Comparison of ENCODE assay signal across 1 cellular context in the genomic region with DNA sequence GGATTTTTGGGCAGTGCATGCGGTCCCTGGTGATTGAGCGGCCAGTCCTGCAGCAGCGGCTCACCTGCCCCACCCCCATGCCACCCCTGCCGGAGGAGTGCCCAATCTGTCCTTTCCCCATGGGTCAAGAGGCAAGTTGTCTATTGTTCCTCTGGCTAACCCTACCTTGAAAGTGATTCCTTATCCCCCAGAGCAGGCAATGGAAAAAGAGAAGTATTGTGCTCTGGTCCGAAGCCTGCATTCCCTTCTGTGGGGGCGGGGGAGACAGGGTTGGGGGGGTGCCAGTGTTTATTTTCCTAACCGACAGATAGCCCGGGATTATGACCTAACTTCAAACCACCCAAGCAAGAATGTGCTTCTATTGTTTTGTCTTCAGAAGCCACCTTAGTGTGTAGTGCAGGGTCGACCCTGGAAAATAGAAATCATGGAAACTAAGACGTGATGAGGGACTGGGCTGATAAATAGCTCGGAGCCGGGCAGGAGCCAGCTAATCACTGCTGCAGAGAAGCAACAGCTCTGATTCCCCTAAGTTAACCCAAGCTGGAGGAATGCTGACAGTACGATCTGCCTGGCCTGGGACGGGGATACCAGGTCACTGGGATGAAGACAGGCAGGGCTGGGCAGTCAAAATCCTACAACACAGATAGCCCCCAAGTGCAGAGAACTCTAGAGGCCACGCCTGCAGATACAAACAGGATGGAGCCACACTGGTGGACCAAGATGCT.
TF ChIP-seq lines count a peak whose summit lies in the region.

No MANE protein-coding gene starts in this region.

TF ChIP-seq in HepG2, 621 proteins besides CTCF, POLR2A, EP300 and RAD21 (continued from another document and continues in another):
- TF ChIP-seq PHB2 (IDR thresholded peaks at IDR 0.05; ENCODE audit: partially characterized antibody): no peak
- TF ChIP-seq, protein P1, sequence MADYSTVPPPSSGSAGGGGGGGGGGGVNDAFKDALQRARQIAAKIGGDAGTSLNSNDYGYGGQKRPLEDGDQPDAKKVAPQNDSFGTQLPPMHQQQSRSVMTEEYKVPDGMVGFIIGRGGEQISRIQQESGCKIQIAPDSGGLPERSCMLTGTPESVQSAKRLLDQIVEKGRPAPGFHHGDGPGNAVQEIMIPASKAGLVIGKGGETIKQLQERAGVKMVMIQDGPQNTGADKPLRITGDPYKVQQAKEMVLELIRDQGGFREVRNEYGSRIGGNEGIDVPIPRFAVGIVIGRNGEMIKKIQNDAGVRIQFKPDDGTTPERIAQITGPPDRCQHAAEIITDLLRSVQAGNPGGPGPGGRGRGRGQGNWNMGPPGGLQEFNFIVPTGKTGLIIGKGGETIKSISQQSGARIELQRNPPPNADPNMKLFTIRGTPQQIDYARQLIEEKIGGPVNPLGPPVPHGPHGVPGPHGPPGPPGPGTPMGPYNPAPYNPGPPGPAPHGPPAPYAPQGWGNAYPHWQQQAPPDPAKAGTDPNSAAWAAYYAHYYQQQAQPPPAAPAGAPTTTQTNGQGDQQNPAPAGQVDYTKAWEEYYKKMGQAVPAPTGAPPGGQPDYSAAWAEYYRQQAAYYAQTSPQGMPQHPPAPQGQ (CRISPR knock-in tag; IDR thresholded peaks at IDR 0.05; ENCODE audit: borderline replicate concordance): no peak
- 0 out of 2 replicates have a peak, but pooled peaks have one; percentile 7 for TF ChIP-seq SALL1 (CRISPR knock-in tag; IDR thresholded peaks at IDR 0.05)
- TF ChIP-seq, protein P2, sequence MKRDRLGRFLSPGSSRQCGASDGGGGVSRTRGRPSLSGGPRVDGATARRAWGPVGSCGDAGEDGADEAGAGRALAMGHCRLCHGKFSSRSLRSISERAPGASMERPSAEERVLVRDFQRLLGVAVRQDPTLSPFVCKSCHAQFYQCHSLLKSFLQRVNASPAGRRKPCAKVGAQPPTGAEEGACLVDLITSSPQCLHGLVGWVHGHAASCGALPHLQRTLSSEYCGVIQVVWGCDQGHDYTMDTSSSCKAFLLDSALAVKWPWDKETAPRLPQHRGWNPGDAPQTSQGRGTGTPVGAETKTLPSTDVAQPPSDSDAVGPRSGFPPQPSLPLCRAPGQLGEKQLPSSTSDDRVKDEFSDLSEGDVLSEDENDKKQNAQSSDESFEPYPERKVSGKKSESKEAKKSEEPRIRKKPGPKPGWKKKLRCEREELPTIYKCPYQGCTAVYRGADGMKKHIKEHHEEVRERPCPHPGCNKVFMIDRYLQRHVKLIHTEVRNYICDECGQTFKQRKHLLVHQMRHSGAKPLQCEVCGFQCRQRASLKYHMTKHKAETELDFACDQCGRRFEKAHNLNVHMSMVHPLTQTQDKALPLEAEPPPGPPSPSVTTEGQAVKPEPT (CRISPR knock-in tag; IDR thresholded peaks at IDR 0.05; ENCODE audit: low read depth): no peak
- TF ChIP-seq HNRNPLL (IDR thresholded peaks at IDR 0.05; ENCODE audit: low read depth, low read length, poor library complexity, severe bottlenecking): peak; percentile 29
- no peak for TF ChIP-seq BORCS8-MEF2B (CRISPR knock-in tag; IDR thresholded peaks at IDR 0.05)
- TF ChIP-seq, protein P3, sequence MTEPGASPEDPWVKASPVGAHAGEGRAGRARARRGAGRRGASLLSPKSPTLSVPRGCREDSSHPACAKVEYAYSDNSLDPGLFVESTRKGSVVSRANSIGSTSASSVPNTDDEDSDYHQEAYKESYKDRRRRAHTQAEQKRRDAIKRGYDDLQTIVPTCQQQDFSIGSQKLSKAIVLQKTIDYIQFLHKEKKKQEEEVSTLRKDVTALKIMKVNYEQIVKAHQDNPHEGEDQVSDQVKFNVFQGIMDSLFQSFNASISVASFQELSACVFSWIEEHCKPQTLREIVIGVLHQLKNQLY (CRISPR knock-in tag; IDR thresholded peaks at IDR 0.05): no peak
- TF ChIP-seq, protein P4, sequence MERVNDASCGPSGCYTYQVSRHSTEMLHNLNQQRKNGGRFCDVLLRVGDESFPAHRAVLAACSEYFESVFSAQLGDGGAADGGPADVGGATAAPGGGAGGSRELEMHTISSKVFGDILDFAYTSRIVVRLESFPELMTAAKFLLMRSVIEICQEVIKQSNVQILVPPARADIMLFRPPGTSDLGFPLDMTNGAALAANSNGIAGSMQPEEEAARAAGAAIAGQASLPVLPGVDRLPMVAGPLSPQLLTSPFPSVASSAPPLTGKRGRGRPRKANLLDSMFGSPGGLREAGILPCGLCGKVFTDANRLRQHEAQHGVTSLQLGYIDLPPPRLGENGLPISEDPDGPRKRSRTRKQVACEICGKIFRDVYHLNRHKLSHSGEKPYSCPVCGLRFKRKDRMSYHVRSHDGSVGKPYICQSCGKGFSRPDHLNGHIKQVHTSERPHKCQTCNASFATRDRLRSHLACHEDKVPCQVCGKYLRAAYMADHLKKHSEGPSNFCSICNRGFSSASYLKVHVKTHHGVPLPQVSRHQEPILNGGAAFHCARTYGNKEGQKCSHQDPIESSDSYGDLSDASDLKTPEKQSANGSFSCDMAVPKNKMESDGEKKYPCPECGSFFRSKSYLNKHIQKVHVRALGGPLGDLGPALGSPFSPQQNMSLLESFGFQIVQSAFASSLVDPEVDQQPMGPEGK (CRISPR knock-in tag; IDR thresholded peaks at IDR 0.05): peak; percentile 71
- TF ChIP-seq ZNF510 (CRISPR knock-in tag; IDR thresholded peaks at IDR 0.05; ENCODE audit: low read depth): no peak
- no peak for TF ChIP-seq RFXANK (CRISPR knock-in tag; IDR thresholded peaks at IDR 0.05)
- TF ChIP-seq ZNF749 (CRISPR knock-in tag; IDR thresholded peaks at IDR 0.05; ENCODE audit: borderline replicate concordance): no peak
- TF ChIP-seq, protein P5, sequence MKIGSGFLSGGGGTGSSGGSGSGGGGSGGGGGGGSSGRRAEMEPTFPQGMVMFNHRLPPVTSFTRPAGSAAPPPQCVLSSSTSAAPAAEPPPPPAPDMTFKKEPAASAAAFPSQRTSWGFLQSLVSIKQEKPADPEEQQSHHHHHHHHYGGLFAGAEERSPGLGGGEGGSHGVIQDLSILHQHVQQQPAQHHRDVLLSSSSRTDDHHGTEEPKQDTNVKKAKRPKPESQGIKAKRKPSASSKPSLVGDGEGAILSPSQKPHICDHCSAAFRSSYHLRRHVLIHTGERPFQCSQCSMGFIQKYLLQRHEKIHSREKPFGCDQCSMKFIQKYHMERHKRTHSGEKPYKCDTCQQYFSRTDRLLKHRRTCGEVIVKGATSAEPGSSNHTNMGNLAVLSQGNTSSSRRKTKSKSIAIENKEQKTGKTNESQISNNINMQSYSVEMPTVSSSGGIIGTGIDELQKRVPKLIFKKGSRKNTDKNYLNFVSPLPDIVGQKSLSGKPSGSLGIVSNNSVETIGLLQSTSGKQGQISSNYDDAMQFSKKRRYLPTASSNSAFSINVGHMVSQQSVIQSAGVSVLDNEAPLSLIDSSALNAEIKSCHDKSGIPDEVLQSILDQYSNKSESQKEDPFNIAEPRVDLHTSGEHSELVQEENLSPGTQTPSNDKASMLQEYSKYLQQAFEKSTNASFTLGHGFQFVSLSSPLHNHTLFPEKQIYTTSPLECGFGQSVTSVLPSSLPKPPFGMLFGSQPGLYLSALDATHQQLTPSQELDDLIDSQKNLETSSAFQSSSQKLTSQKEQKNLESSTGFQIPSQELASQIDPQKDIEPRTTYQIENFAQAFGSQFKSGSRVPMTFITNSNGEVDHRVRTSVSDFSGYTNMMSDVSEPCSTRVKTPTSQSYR (CRISPR knock-in tag; IDR thresholded peaks at IDR 0.05; ENCODE audit: borderline replicate concordance): peak; percentile 40; the same call in 1 of the 2 replicates
- TF ChIP-seq ZNF235 (CRISPR knock-in tag; IDR thresholded peaks at IDR 0.05; ENCODE audit: borderline replicate concordance): no peak
- TF ChIP-seq, protein P6, sequence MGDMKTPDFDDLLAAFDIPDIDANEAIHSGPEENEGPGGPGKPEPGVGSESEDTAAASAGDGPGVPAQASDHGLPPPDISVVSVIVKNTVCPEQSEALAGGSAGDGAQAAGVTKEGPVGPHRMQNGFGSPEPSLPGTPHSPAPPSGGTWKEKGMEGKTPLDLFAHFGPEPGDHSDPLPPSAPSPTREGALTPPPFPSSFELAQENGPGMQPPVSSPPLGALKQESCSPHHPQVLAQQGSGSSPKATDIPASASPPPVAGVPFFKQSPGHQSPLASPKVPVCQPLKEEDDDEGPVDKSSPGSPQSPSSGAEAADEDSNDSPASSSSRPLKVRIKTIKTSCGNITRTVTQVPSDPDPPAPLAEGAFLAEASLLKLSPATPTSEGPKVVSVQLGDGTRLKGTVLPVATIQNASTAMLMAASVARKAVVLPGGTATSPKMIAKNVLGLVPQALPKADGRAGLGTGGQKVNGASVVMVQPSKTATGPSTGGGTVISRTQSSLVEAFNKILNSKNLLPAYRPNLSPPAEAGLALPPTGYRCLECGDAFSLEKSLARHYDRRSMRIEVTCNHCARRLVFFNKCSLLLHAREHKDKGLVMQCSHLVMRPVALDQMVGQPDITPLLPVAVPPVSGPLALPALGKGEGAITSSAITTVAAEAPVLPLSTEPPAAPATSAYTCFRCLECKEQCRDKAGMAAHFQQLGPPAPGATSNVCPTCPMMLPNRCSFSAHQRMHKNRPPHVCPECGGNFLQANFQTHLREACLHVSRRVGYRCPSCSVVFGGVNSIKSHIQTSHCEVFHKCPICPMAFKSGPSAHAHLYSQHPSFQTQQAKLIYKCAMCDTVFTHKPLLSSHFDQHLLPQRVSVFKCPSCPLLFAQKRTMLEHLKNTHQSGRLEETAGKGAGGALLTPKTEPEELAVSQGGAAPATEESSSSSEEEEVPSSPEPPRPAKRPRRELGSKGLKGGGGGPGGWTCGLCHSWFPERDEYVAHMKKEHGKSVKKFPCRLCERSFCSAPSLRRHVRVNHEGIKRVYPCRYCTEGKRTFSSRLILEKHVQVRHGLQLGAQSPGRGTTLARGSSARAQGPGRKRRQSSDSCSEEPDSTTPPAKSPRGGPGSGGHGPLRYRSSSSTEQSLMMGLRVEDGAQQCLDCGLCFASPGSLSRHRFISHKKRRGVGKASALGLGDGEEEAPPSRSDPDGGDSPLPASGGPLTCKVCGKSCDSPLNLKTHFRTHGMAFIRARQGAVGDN (CRISPR knock-in tag; IDR thresholded peaks at IDR 0.05): peak; percentile 28; the same call in 1 of the 2 replicates
- TF ChIP-seq SP140L (CRISPR knock-in tag; IDR thresholded peaks at IDR 0.05; ENCODE audit: borderline replicate concordance): no peak
- no peak for TF ChIP-seq TBL1XR1 (IDR thresholded peaks at IDR 0.05; ENCODE audit: borderline replicate concordance, low read length, partially characterized antibody)
- TF ChIP-seq SOX13 (IDR thresholded peaks at IDR 0.05): 0 out of 2 replicates have a peak, but pooled peaks have one; percentile 30
- TF ChIP-seq SOX13 (CRISPR knock-in tag; conservative IDR thresholded peaks at IDR 0.05 in 1 of 2, IDR thresholded peaks at IDR 0.05 in 1 of 2): peak in 1 of 2 experiments; percentile 74; a peak in 2 of 4 replicates
- TF ChIP-seq SOX5 (CRISPR knock-in tag; IDR thresholded peaks at IDR 0.05; ENCODE audit: borderline replicate concordance): peak; percentile 44; the same call in 1 of the 2 replicates
- no peak for TF ChIP-seq CAMTA2 (CRISPR knock-in tag; IDR thresholded peaks at IDR 0.05; ENCODE audit: borderline replicate concordance)
- no peak for TF ChIP-seq ZFP41 (CRISPR knock-in tag; IDR thresholded peaks at IDR 0.05; ENCODE audit: borderline replicate concordance)
- no peak for TF ChIP-seq ZNF30 (CRISPR knock-in tag; IDR thresholded peaks at IDR 0.05)
- TF ChIP-seq NR2F1 (CRISPR knock-in tag; IDR thresholded peaks at IDR 0.05): no peak
- no peak for TF ChIP-seq ATAD3A (CRISPR knock-in tag; IDR thresholded peaks at IDR 0.05)
- no peak for TF ChIP-seq FOSL1 (CRISPR knock-in tag; IDR thresholded peaks at IDR 0.05; ENCODE audit: borderline replicate concordance)
- no peak for TF ChIP-seq MEIS2 (CRISPR knock-in tag; IDR thresholded peaks at IDR 0.05)
- TF ChIP-seq MXD4 (CRISPR knock-in tag; IDR thresholded peaks at IDR 0.05): no peak
- no peak for TF ChIP-seq BRD4 (CRISPR knock-in tag; IDR thresholded peaks at IDR 0.05)
- TF ChIP-seq STAT5B (CRISPR knock-in tag; IDR thresholded peaks at IDR 0.05): no peak
- no peak for TF ChIP-seq CHD2 (IDR thresholded peaks at IDR 0.05; ENCODE audit: low read depth, low read length)
- no peak for TF ChIP-seq GPN1 (CRISPR knock-in tag; IDR thresholded peaks at IDR 0.05; ENCODE audit: borderline replicate concordance)
- no peak for TF ChIP-seq ATM (IDR thresholded peaks at IDR 0.05; ENCODE audit: borderline replicate concordance)
- TF ChIP-seq, protein P7, sequence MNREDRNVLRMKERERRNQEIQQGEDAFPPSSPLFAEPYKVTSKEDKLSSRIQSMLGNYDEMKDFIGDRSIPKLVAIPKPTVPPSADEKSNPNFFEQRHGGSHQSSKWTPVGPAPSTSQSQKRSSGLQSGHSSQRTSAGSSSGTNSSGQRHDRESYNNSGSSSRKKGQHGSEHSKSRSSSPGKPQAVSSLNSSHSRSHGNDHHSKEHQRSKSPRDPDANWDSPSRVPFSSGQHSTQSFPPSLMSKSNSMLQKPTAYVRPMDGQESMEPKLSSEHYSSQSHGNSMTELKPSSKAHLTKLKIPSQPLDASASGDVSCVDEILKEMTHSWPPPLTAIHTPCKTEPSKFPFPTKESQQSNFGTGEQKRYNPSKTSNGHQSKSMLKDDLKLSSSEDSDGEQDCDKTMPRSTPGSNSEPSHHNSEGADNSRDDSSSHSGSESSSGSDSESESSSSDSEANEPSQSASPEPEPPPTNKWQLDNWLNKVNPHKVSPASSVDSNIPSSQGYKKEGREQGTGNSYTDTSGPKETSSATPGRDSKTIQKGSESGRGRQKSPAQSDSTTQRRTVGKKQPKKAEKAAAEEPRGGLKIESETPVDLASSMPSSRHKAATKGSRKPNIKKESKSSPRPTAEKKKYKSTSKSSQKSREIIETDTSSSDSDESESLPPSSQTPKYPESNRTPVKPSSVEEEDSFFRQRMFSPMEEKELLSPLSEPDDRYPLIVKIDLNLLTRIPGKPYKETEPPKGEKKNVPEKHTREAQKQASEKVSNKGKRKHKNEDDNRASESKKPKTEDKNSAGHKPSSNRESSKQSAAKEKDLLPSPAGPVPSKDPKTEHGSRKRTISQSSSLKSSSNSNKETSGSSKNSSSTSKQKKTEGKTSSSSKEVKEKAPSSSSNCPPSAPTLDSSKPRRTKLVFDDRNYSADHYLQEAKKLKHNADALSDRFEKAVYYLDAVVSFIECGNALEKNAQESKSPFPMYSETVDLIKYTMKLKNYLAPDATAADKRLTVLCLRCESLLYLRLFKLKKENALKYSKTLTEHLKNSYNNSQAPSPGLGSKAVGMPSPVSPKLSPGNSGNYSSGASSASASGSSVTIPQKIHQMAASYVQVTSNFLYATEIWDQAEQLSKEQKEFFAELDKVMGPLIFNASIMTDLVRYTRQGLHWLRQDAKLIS (CRISPR knock-in tag; IDR thresholded peaks at IDR 0.05): no peak
- TF ChIP-seq, protein P8, sequence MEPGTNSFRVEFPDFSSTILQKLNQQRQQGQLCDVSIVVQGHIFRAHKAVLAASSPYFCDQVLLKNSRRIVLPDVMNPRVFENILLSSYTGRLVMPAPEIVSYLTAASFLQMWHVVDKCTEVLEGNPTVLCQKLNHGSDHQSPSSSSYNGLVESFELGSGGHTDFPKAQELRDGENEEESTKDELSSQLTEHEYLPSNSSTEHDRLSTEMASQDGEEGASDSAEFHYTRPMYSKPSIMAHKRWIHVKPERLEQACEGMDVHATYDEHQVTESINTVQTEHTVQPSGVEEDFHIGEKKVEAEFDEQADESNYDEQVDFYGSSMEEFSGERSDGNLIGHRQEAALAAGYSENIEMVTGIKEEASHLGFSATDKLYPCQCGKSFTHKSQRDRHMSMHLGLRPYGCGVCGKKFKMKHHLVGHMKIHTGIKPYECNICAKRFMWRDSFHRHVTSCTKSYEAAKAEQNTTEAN (CRISPR knock-in tag; conservative IDR thresholded peaks at IDR 0.05): no peak
